In genomic region chr5:97179457-97179856, GRCh38 we compare ENCODE assay signal across 4 cellular contexts. TPM values are rescaled to one million over a fixed set of nuclear protein-coding genes. Genes with fewer than 3 reads are reported as not detected.
"Had no signal": no experiment of that assay in that cellular context is flagged by ENCODE, and none has a peak within 500 bp of the region (broad histone marks: within the 10 kb centered on the region; RNA-seq: fewer than 3 reads in every experiment).

No MANE protein-coding gene starts in this region.

RNA-seq across cellular contexts. Expression of gene LIX1, which starts 37.0 kb away (rescaled TPM):
- total RNA-seq: HepG2, HT-29, HT1080, IMR-90 had no signal
- polyA plus RNA-seq: HepG2, IMR-90 had no signal
